In genomic region chr15:36579792-36580431, GRCh38 we compare ENCODE assay signal across 8 cellular contexts. TPM values are rescaled to one million over a fixed set of nuclear protein-coding genes. Genes with fewer than 3 reads are reported as not detected.
DNase-seq lines count a peak whose midpoint lies in the region; ATAC-seq, FAIRE-seq and TF ChIP-seq lines count a peak whose summit lies in the region.

No MANE protein-coding gene starts in this region.

- 38 to 39% methylated on average over 17 of the region's 17 CpGs for WGBS in aorta, 2 donors

- no peaks in the 10 kb centered on the region for H3K9me3 Mint-ChIP-seq in T-helper 1 cell treated with Interleukin-12 subunit alpha and Interleukin-12 subunit beta and Interleukin-4 antibody, amounts not matched to agents 30 μg/mL and 1 μg/mL, for 36 hours
- H3K9me3 Mint-ChIP-seq in natural killer cell: no peaks in the 10 kb centered on the region

- TF ChIP-seq CTCF in AG04449 (IDR thresholded peaks at IDR 0.05; ENCODE audit: insufficient read depth, low read length, missing control alignments) (no peak), endothelial cell of umbilical vein (IDR thresholded peaks at IDR 0.05; ENCODE audit: extremely low read depth in 1 of 2, insufficient read depth in 1 of 2, low read depth in 1 of 2, low read length in 2 of 2) (no peak), natural killer cell (IDR thresholded peaks at IDR 0.05) (no peak)

- H3K4me2 ChIP-seq in endothelial cell of umbilical vein (ENCODE audit: insufficient read depth, low read length): peak overlapping the region; percentile 87

- peaks cover 15% of the 10 kb centered on the region for H3K4me1 Mint-ChIP-seq in T-helper 1 cell treated with Interleukin-12 subunit alpha and Interleukin-12 subunit beta and Interleukin-4 antibody, amounts not matched to agents 30 μg/mL and 1 μg/mL, for 36 hours (ENCODE audit: low read depth)
- peaks cover 11% of the 10 kb centered on the region in 2 donors for H3K4me1 Mint-ChIP-seq in natural killer cell

- H3K4me1 ChIP-seq in endothelial cell of umbilical vein (ENCODE audit: control insufficient read depth, extremely low read depth, insufficient read depth, low read length) (peaks cover 10% of the 10 kb centered on the region), aorta (ENCODE audit: control insufficient read depth in 1 of 2, insufficient read depth in 2 of 2, low read length in 2 of 2) (no peaks in the 10 kb centered on the region)

- peak overlapping the region; percentile 82 for H3K4me3 Mint-ChIP-seq in T-helper 1 cell treated with Interleukin-12 subunit alpha and Interleukin-12 subunit beta and Interleukin-4 antibody, amounts not matched to agents 30 μg/mL and 1 μg/mL, for 36 hours
- peak overlapping the region; percentile 90 for H3K4me3 Mint-ChIP-seq in natural killer cell

- POLR2A ChIA-PET in AG04449 (lab: Yijun Ruan, JAX): interaction anchor here (1.1 kb wide), 1 partner anchor 11 kb away, joined by 4 read pairs; no protein-coding TSS in a partner anchor
- POLR2A ChIA-PET in endothelial cell of umbilical vein (lab: Charles Lee): interaction anchor here (0.6 kb wide), 1 partner anchor 10 kb away, joined by 3 read pairs; no protein-coding TSS in a partner anchor

- H3K79me2 ChIP-seq in endothelial cell of umbilical vein (ENCODE audit: control insufficient read depth, insufficient read depth, low read length): peaks cover 4% of the 10 kb centered on the region

- H3K27ac ChIP-seq in endothelial cell of umbilical vein (ENCODE audit: insufficient read depth, low read depth, low read length) (peak overlapping the region; percentile 92), aorta (ENCODE audit: low read depth in 1 of 2, low read length in 2 of 2) (peak overlapping the region in 1 of 2 donors; percentile 1)

- no peak for DNase-seq in AG04449 (ENCODE audit: low read depth, low spot score)
- DNase-seq in endothelial cell of umbilical vein (ENCODE audit: low read depth, low spot score): no peak
- no peak for DNase-seq in natural killer cell
- DNase-seq in aorta: no peak
- DNase-seq in islet precursor cell: no peak

- peak overlapping the region; percentile 87 for H3K27ac Mint-ChIP-seq in T-helper 1 cell treated with Interleukin-12 subunit alpha and Interleukin-12 subunit beta and Interleukin-4 antibody, amounts not matched to agents 30 μg/mL and 1 μg/mL, for 36 hours
- peak overlapping the region; percentile 90 for H3K27ac Mint-ChIP-seq in natural killer cell

- no peaks in the 10 kb centered on the region for H3K36me3 ChIP-seq in endothelial cell of umbilical vein (ENCODE audit: control insufficient read depth in 2 of 2, extremely low read depth in 1 of 2, insufficient read depth in 2 of 2, low read length in 2 of 2)
- H3K36me3 ChIP-seq in aorta (ENCODE audit: control insufficient read depth in 1 of 2, insufficient read depth in 2 of 2, low read length in 1 of 2): no peaks in the 10 kb centered on the region

- peaks cover 5% of the 10 kb centered on the region for H3K36me3 Mint-ChIP-seq in T-helper 1 cell treated with Interleukin-12 subunit alpha and Interleukin-12 subunit beta and Interleukin-4 antibody, amounts not matched to agents 30 μg/mL and 1 μg/mL, for 36 hours (ENCODE audit: low read depth)
- H3K36me3 Mint-ChIP-seq in natural killer cell: no peaks in the 10 kb centered on the region

- dilution Hi-C loops in endothelial cell of umbilical vein (cut with MboI; ENCODE audit: extremely low pct_ligation_motif_present, low sequenced_read_pairs): no loop called here

- ATAC-seq in GM18868 (IDR thresholded peaks at IDR 0.05; ENCODE audit: unreplicated experiment): peak; percentile 25
- peak; percentile 28 for ATAC-seq in HG03139 (IDR thresholded peaks at IDR 0.05; ENCODE audit: unreplicated experiment)
- ATAC-seq in natural killer cell: peak; percentile 25 to 30 (median 27)
- peak; percentile 75 for ATAC-seq in aorta (ENCODE audit: low FRiP score)

- H3K4me3 ChIP-seq in AG04449 (ENCODE audit: low read depth, low read length) (peak overlapping the region; percentile 78), endothelial cell of umbilical vein (replicated peaks in 1 of 3; ENCODE audit: insufficient read depth in 1 of 3, low read depth in 1 of 3, low read length in 3 of 3) (peak overlapping the region; percentile 24 to 87 (median 72)), aorta (ENCODE audit: low read length in 2 of 2) (peak overlapping the region; percentile 46 to 70)

- H3K9ac ChIP-seq in endothelial cell of umbilical vein (replicated peaks; ENCODE audit: extremely low read depth, insufficient read depth, low read length): peak overlapping the region; percentile 97

- H3K27me3 ChIP-seq in endothelial cell of umbilical vein (ENCODE audit: control insufficient read depth in 2 of 2, insufficient read depth in 2 of 2, low read length in 2 of 2) (no peaks in the 10 kb centered on the region), aorta (ENCODE audit: control insufficient read depth in 1 of 2, insufficient read depth in 2 of 2, low read length in 1 of 2) (no peaks in the 10 kb centered on the region)

- H3K27me3 Mint-ChIP-seq in T-helper 1 cell treated with Interleukin-12 subunit alpha and Interleukin-12 subunit beta and Interleukin-4 antibody, amounts not matched to agents 30 μg/mL and 1 μg/mL, for 36 hours (ENCODE audit: low read depth): peaks cover 2% of the 10 kb centered on the region
- H3K27me3 Mint-ChIP-seq in natural killer cell (ENCODE audit: low read depth in 2 of 2): peaks cover 1 to 2% of the 10 kb centered on the region in 2 donors

- intact Hi-C loops in endothelial cell of umbilical vein (cut with micrococcal nuclease): loop anchor here (1.0 to 5.0 kb wide), 7 partner anchors 13 to 1302 kb away; no protein-coding TSS in a partner anchor
- intact Hi-C loops in natural killer cell (cut with micrococcal nuclease): loop anchor here (5.0 kb wide), 1 partner anchor 1033 kb away; the partner anchor contains the start of gene DPH6
- intact Hi-C loops in aorta (cut with DNase I): loop anchor here (10.0 kb wide), 2 partner anchors 515 to 885 kb away; no protein-coding TSS in a partner anchor

- H4K20me1 ChIP-seq in endothelial cell of umbilical vein (replicated peaks; ENCODE audit: control insufficient read depth, extremely low read depth, insufficient read depth, low read length): no peaks in the 10 kb centered on the region

- CTCF ChIA-PET in AG04449 (lab: Yijun Ruan, JAX): interaction anchor here (1.2 kb wide), 1 partner anchor 9 kb away, joined by 4 read pairs; no protein-coding TSS in a partner anchor
- CTCF ChIA-PET in endothelial cell of umbilical vein (lab: Charles Lee): interaction anchor here (0.7 kb wide), 1 partner anchor 828 kb away, joined by 3 read pairs; no protein-coding TSS in a partner anchor

- no peaks in the 10 kb centered on the region for H3K9me3 ChIP-seq in endothelial cell of umbilical vein (replicated peaks; ENCODE audit: control insufficient read depth, insufficient read depth, low read length)
- H3K9me3 ChIP-seq in aorta (ENCODE audit: control insufficient read depth, low read length): no peaks in the 10 kb centered on the region

- TF ChIP-seq POLR2A in endothelial cell of umbilical vein (IDR thresholded peaks at IDR 0.05; ENCODE audit: low read depth, low read length): no peak

- no peak for FAIRE-seq in endothelial cell of umbilical vein (lab: Jason Lieb, UNC)

- peak overlapping the region; percentile 100 for H2AFZ ChIP-seq in endothelial cell of umbilical vein (ENCODE audit: low read depth, low read length)

- H3K9me1 ChIP-seq in endothelial cell of umbilical vein (replicated peaks; ENCODE audit: control insufficient read depth, extremely low read depth, insufficient read depth, low read length): no peaks in the 10 kb centered on the region

- TSS peak; percentile 55 for BruUV-seq in endothelial cell of umbilical vein (replicated peaks; lab: Mats Ljungman, UMichigan)

TF ChIP-seq in endothelial cell of umbilical vein, 7 proteins besides CTCF, POLR2A, EP300 and RAD21:
- TF ChIP-seq POLR2AphosphoS5 (IDR thresholded peaks at IDR 0.05; ENCODE audit: insufficient read depth, low read depth, low read length): no peak
- peak; percentile 66 for TF ChIP-seq MAX (IDR thresholded peaks at IDR 0.05; ENCODE audit: insufficient read depth, insufficient read length)

RNA-seq across cellular contexts. Expression of gene CDIN1, which starts 0.5 kb away (rescaled TPM):
- total RNA-seq in endothelial cell of umbilical vein (8.9 and 11.0 TPM in 2 replicates), natural killer cell (10 to 100 TPM in 2 of 3 donors, 1 to 10 TPM in 1; 8.7 to 14.6 (median 13.3) TPM), aorta (10 to 100 TPM; 11.5 TPM)
- polyA plus RNA-seq in endothelial cell of umbilical vein (5.1 and 6.4 TPM in 2 replicates), aorta (1 to 10 TPM; 4.9 to 6.4 TPM)
- 6.1 and 7.3 TPM in 2 replicates for polyA plus RNA-seq in endothelial cell of umbilical vein (2011; cell fraction: cytosol; rRNA removed)
- polyA plus RNA-seq in endothelial cell of umbilical vein (2011; cell fraction: nucleus; rRNA removed): 17.1 and 18.1 TPM in 2 replicates
- polyA plus RNA-seq in endothelial cell of umbilical vein (2012): 7.3 and 7.8 TPM in 2 replicates
- polyA minus RNA-seq in endothelial cell of umbilical vein: 18.8 and 27.7 TPM in 2 replicates
- polyA minus RNA-seq in endothelial cell of umbilical vein (2011; cell fraction: cytosol; rRNA and poly(A)+ RNA removed): 2.8 TPM
- 33.1 and 40.8 TPM in 2 replicates for polyA minus RNA-seq in endothelial cell of umbilical vein (2011; cell fraction: nucleus; rRNA and poly(A)+ RNA removed)

Comparison
In these comparisons a context has a peak if more than half of its experiments do, and no peak if none do; other contexts are left out.
1. ATAC-seq: peak in every context shown above with its lines; median percentile 75 in aorta; 28 in HG03139; 27 in natural killer cell; 25 in GM18868.